ENCODE assay signal across 13 cellular contexts in genomic region chr16:28537964-28538732, GRCh38. TPM values are rescaled to one million over a fixed set of nuclear protein-coding genes. Genes with fewer than 3 reads are reported as not detected.
DNase-seq lines count a peak whose midpoint lies in the region; ATAC-seq and TF ChIP-seq lines count a peak whose summit lies in the region.
"Had no signal": no experiment of that assay in that cellular context is flagged by ENCODE, and none has a peak within 500 bp of the region (broad histone marks: within the 10 kb centered on the region; RNA-seq: fewer than 3 reads in every experiment).

No MANE protein-coding gene starts in this region.

- peak overlapping the region; percentile 94 for H3K4me2 ChIP-seq in GM23248 (ENCODE audit: unreplicated experiment)
- no peak overlapping the region for H3K4me2 ChIP-seq in smooth muscle cell

- H3K27ac Mint-ChIP-seq in MCF 10A (ENCODE audit: low read depth, unreplicated experiment): peak overlapping the region; percentile 96
- H3K27ac Mint-ChIP-seq: activated T-helper 1 cell treated with anti-CD3 and anti-CD28 coated beads, Interleukin-12 subunit alpha, Interleukin-12 subunit beta, Interleukin-2, Interleukin-4 antibody, amounts not matched to agents 30 ng/mL and 10 ng/mL and 1 ng/mL, durations not matched to agents 14 hours and 24 hours and 36 hours had no signal

- intact Hi-C loops in MCF 10A (cut with micrococcal nuclease): no loop called here
- intact Hi-C loops in left lung (cut with DNase I): no loop called here

- H3K4me1 Mint-ChIP-seq in MCF 10A (ENCODE audit: insufficient read depth, unreplicated experiment): peaks cover 42% of the 10 kb centered on the region

- peak overlapping the region; percentile 81 for H3K4me3 ChIP-seq in GM23248
- peak overlapping the region; percentile 38 to 47 for H3K4me3 ChIP-seq in left lung
- H3K4me3 ChIP-seq in smooth muscle cell: peak overlapping the region; percentile 4

- CTCF ChIA-PET in MCF 10A (lab: Yijun Ruan, JAX): interaction anchor here (1.1 kb wide), 1 partner anchor 11 kb away, joined by 6 read pairs; no protein-coding TSS in a partner anchor

- TF ChIP-seq CTCF in MCF 10A (IDR thresholded peaks at IDR 0.05; ENCODE audit: unreplicated experiment) (no peak), left lung (IDR thresholded peaks at IDR 0.05) (no peak), smooth muscle cell (IDR thresholded peaks at IDR 0.05; ENCODE audit: borderline replicate concordance, insufficient read depth, poor library complexity, severe bottlenecking) (no peak)

- ATAC-seq in left lung: peak; percentile 11
- no peak for ATAC-seq in GM21528 (IDR thresholded peaks at IDR 0.05; ENCODE audit: low FRiP score, unreplicated experiment)
- ATAC-seq: stimulated activated naive CD8-positive, alpha-beta T cell treated with anti-CD3 and anti-CD28 coated beads, Interleukin-15, Interleukin-2, amounts not matched to agents 100 U/mL and 50 U/mL, for 24 hours had no signal

- H2AFZ ChIP-seq in GM23248 (peak overlapping the region; percentile 96), smooth muscle cell (ENCODE audit: low read depth) (peak overlapping the region; percentile 67)

- H3K9me3 Mint-ChIP-seq in MCF 10A (ENCODE audit: unreplicated experiment): peaks cover 8% of the 10 kb centered on the region
- H3K9me3 Mint-ChIP-seq: activated T-helper 1 cell treated with anti-CD3 and anti-CD28 coated beads, Interleukin-12 subunit alpha, Interleukin-12 subunit beta, Interleukin-2, Interleukin-4 antibody, amounts not matched to agents 30 ng/mL and 10 ng/mL and 1 ng/mL, durations not matched to agents 14 hours and 24 hours and 36 hours had no signal

- in situ Hi-C loops in GM23248 (cut with MboI): loop anchor here (25.0 kb wide), 1 partner anchor 399 kb away; the partner anchor contains the start of genes CD19 and RABEP2

- BruUV-seq in MCF 10A (replicated peaks; lab: Mats Ljungman, UMichigan): no TSS peak

- H3K27me3 ChIP-seq in GM23248 (replicated peaks; ENCODE audit: insufficient read depth) (no peaks in the 10 kb centered on the region), left lung (no peaks in the 10 kb centered on the region), smooth muscle cell (ENCODE audit: low read depth) (no peaks in the 10 kb centered on the region)

- H3K9ac ChIP-seq in GM23248 (peak overlapping the region; percentile 93), smooth muscle cell (ENCODE audit: low read depth) (no peak overlapping the region)

- H4K20me1 ChIP-seq in GM23248 (ENCODE audit: insufficient read depth): no peaks in the 10 kb centered on the region; the same call in 1 of the 2 replicates
- no peaks in the 10 kb centered on the region for H4K20me1 ChIP-seq in smooth muscle cell (ENCODE audit: low read depth)

- no peaks in the 10 kb centered on the region for H3K9me2 ChIP-seq in GM23248 (ENCODE audit: insufficient read depth)

- H3K36me3 ChIP-seq in GM23248 (ENCODE audit: low read depth) (peaks cover 30% of the 10 kb centered on the region; the same call in 1 of the 2 replicates), left lung (peaks cover 0 to 5% of the 10 kb centered on the region in 2 donors), smooth muscle cell (ENCODE audit: low read depth) (no peaks in the 10 kb centered on the region)

- no peaks in the 10 kb centered on the region for H3K9me3 ChIP-seq in GM23248 (ENCODE audit: low read depth)
- H3K9me3 ChIP-seq in left lung: no peaks in the 10 kb centered on the region
- H3K9me3 ChIP-seq in smooth muscle cell (replicated peaks; ENCODE audit: low read depth): no peaks in the 10 kb centered on the region

- POLR2A ChIA-PET in MCF 10A (lab: Yijun Ruan, JAX): interaction anchor here (0.6 to 3.4 kb wide), 13 partner anchors 14 to 431 kb away, joined by 3 to 36 read pairs (median 4); partner anchors contain the start of genes CLN3, SGF29 and TUFM

- 87 to 99% methylated on average over 12 to 13 of the region's 13 CpGs for WGBS in GM23248 (ENCODE audit: low coverage in 1 of 2, low lambda C conversion rate in 2 of 2, missing lambda C conversion rate in 2 of 2), 2 experiments
- 96% methylated on average over 13 of the region's 13 CpGs for WGBS in smooth muscle cell (ENCODE audit: low lambda C conversion rate)

- peak overlapping the region; percentile 79 for H3K4me3 Mint-ChIP-seq in MCF 10A (ENCODE audit: unreplicated experiment)
- H3K4me3 Mint-ChIP-seq: activated T-helper 1 cell treated with anti-CD3 and anti-CD28 coated beads, Interleukin-12 subunit alpha, Interleukin-12 subunit beta, Interleukin-2, Interleukin-4 antibody, amounts not matched to agents 30 ng/mL and 10 ng/mL and 1 ng/mL, durations not matched to agents 14 hours and 24 hours and 36 hours had no signal

- peaks cover 40% of the 10 kb centered on the region for H3K36me3 Mint-ChIP-seq in MCF 10A (ENCODE audit: insufficient read depth, unreplicated experiment)

- peaks cover 40% of the 10 kb centered on the region for H3K4me1 ChIP-seq in GM23248 (ENCODE audit: insufficient read depth)
- H3K4me1 ChIP-seq in left lung: peaks cover 11 to 51% of the 10 kb centered on the region in 2 donors
- H3K4me1 ChIP-seq in smooth muscle cell (ENCODE audit: low read depth): no peaks in the 10 kb centered on the region

- no peaks in the 10 kb centered on the region for H3K27me3 Mint-ChIP-seq in MCF 10A (ENCODE audit: insufficient read depth, unreplicated experiment)

- H3F3A ChIP-seq in GM23248 (ENCODE audit: insufficient read depth): peaks cover 15% of the 10 kb centered on the region; the same call in 1 of the 2 replicates
- no peaks in the 10 kb centered on the region for H3F3A ChIP-seq in smooth muscle cell (ENCODE audit: low read depth)

- H3K27ac ChIP-seq in GM23248: peak overlapping the region; percentile 86
- peak overlapping the region; percentile 77 to 92 for H3K27ac ChIP-seq in left lung
- H3K27ac ChIP-seq in smooth muscle cell (ENCODE audit: low read depth): no peak overlapping the region

- DNase-seq in GM23248: no peak
- DNase-seq in MCF 10A (ENCODE audit: unreplicated experiment): no peak
- peak in 1 of 2 donors; percentile 79 for DNase-seq in left lung
- no peak for DNase-seq in smooth muscle cell (lab: John Stamatoyannopoulos, UW; ENCODE audit: unreplicated experiment)
- no peak for DNase-seq in AML-193 (lab: John Stamatoyannopoulos, UW)
- DNase-seq in NCI-H1694 (lab: John Stamatoyannopoulos, UW): no peak
- DNase-seq in NCI-H526 treated with DMSO at 0.1 percent for 48 hours (lab: John Stamatoyannopoulos, UW): no peak
- DNase-seq: NCI-H524 treated with DMSO at 0.1 percent for 48 hours; stimulated activated naive CD8-positive, alpha-beta T cell treated with anti-CD3 and anti-CD28 coated beads, Interleukin-15, Interleukin-2, amounts not matched to agents 100 U/mL and 50 U/mL, for 24 hours had no signal

- H3K79me2 ChIP-seq in GM23248 (ENCODE audit: insufficient read depth): peaks cover 29% of the 10 kb centered on the region
- H3K79me2 ChIP-seq in smooth muscle cell (ENCODE audit: low read depth): no peaks in the 10 kb centered on the region

RNA-seq across cellular contexts. Expression of gene NUPR1, which starts 0.6 kb away (rescaled TPM):
- 22.3 and 54.8 TPM in 2 replicates for total RNA-seq in GM23248 (2014; rRNA removed; shearing (Covaris generic))
- polyA plus RNA-seq in GM23248 (2016; fragmentation: Nextera tagmentation; extraction: Ambion mirVana) (321 and 334 TPM in 2 replicates), smooth muscle cell (9.9 and 22.2 TPM in 2 replicates)
- total RNA-seq in MCF 10A (2022) (291 and 345 TPM in 2 replicates), left lung (100 to 1,000 TPM; 141 to 142 TPM), smooth muscle cell (0.40 and 0.67 TPM in 2 replicates)
- total RNA-seq: activated T-helper 1 cell treated with anti-CD3 and anti-CD28 coated beads, Interleukin-12 subunit alpha, Interleukin-12 subunit beta, Interleukin-2, Interleukin-4 antibody, amounts not matched to agents 30 ng/mL and 10 ng/mL and 1 ng/mL, durations not matched to agents 14 hours and 24 hours and 36 hours had no signal

RNA-seq across cellular contexts. Expression of gene SGF29, which starts 15.6 kb away (rescaled TPM):
- 5.7 and 6.3 TPM in 2 replicates for total RNA-seq in GM23248 (2014; rRNA removed; shearing (Covaris generic))
- polyA plus RNA-seq in GM23248 (2016; fragmentation: Nextera tagmentation; extraction: Ambion mirVana) (8.9 and 9.9 TPM in 2 replicates), smooth muscle cell (9.4 and 11.9 TPM in 2 replicates)
- total RNA-seq in MCF 10A (2022) (13.9 and 23.5 TPM in 2 replicates), left lung (10 to 100 TPM; 16.6 to 27.4 TPM), smooth muscle cell (4.9 and 5.7 TPM in 2 replicates)

RNA-seq across cellular contexts. Expression of gene IL27, which starts 31.5 kb away (rescaled TPM):
- not detected in 2 replicates for total RNA-seq in GM23248 (2014; rRNA removed; shearing (Covaris generic))
- polyA plus RNA-seq in GM23248 (2016; fragmentation: Nextera tagmentation; extraction: Ambion mirVana) (not detected in 2 replicates), smooth muscle cell (not detected in 2 replicates)
- total RNA-seq in MCF 10A (2022) (not detected in 2 replicates), left lung (under 1 TPM in 1 of 2 donors, not detected in 1; 0.94 TPM), smooth muscle cell (not detected in 2 replicates)
- total RNA-seq: activated T-helper 1 cell treated with anti-CD3 and anti-CD28 coated beads, Interleukin-12 subunit alpha, Interleukin-12 subunit beta, Interleukin-2, Interleukin-4 antibody, amounts not matched to agents 30 ng/mL and 10 ng/mL and 1 ng/mL, durations not matched to agents 14 hours and 24 hours and 36 hours; frontal cortex; posterior vena cava had no signal

RNA-seq across cellular contexts. Expression of gene APOBR, which starts 43.7 kb away (rescaled TPM):
- total RNA-seq in GM23248 (2014; rRNA removed; shearing (Covaris generic)): not detected in 2 replicates
- polyA plus RNA-seq in GM23248 (2016; fragmentation: Nextera tagmentation; extraction: Ambion mirVana): not detected in 2 replicates
- 0.09 and 0.10 TPM in 2 replicates for total RNA-seq in MCF 10A (2022)
- 10 to 100 TPM in 1 of 2 donors, 1 to 10 TPM in 1; 6.2 to 22.9 TPM for total RNA-seq in left lung
- total RNA-seq in smooth muscle cell: not detected in 2 replicates
- not detected in 2 replicates for polyA plus RNA-seq in smooth muscle cell

RNA-seq across cellular contexts. Expression of gene CLN3, which starts 46.3 kb away (rescaled TPM):
- 10.4 and 15.8 TPM in 2 replicates for total RNA-seq in GM23248 (2014; rRNA removed; shearing (Covaris generic))
- polyA plus RNA-seq in GM23248 (2016; fragmentation: Nextera tagmentation; extraction: Ambion mirVana): 21.1 and 21.3 TPM in 2 replicates
- total RNA-seq in MCF 10A (2022): 18.1 and 19.7 TPM in 2 replicates
- total RNA-seq in left lung: 10 to 100 TPM; 57.5 to 72.8 TPM
- total RNA-seq in smooth muscle cell: 10.5 and 15.3 TPM in 2 replicates
- polyA plus RNA-seq in smooth muscle cell: 19.6 and 30.9 TPM in 2 replicates

Comparison
In these comparisons a context has a peak if more than half of its experiments do, and no peak if none do; other contexts are left out.
1. H3K4me3 ChIP-seq: peak in every context shown above with its lines; median percentile 81 in GM23248; 42 in left lung; 4 in smooth muscle cell.
2. RNA of gene NUPR1, which starts 0.6 kb away (total RNA-seq): 291 to 345 TPM in MCF 10A, 141 to 142 TPM in left lung and 22.3 to 54.8 TPM in GM23248; 0.40 to 0.67 TPM in smooth muscle cell; every median in the first group is over 10 times any median in the second.